Comparison of ENCODE assay signal across 8 cellular contexts in the genomic region with DNA sequence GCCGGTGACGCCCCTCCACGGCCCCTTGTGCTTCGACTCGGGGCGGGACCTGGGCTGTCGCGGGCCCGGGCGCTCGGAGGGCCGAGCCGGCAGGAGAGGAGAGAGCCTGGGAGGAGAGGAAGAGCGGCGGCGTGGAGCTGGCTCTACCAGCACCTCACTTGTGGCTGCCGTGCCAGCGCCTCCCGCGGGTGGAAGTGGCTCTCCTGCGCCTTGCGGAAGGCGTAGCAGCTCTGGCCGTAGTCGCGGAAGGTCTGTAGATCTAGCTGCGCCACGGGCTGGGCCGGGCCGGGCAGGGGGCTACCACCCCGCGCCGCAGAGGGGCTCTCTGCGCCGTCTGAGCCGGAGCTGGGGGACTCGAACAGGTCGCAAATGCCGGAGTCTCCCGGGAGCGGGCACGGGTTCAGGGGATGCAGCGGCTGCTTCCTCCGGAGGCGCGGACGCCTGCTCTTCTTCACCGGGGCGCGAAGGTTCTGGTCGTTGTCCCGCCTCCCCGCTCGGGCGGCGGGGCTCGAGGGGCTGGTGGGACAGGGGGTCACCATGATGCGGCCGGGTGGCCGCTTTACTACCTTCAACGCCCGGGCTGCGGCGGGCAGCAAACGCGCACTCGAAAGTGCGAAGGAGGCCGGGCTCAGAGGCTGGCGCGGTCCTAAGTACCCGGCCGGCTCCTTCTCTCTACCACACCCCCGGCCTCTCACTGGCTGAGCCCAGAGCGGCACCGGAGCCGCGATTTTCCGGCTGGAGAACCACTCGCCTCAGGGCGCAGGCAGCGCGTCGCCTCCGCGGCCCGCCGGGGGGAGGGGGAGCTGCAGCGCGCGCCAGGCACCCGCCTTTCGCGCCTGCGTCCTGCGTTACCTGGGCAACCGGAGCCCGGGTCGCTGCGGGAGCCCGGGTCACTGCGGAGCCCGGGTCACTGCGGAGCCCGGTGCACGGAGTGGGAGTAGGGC. TPM values are rescaled to one million over a fixed set of nuclear protein-coding genes. Genes with fewer than 3 reads are reported as not detected.
DNase-seq lines count a peak whose midpoint lies in the region; ATAC-seq, FAIRE-seq and TF ChIP-seq lines count a peak whose summit lies in the region.

CCNO (minus strand) TSS at position 624 of the 944 bp plus-strand sequence; CDS start at position 539, 85 bp downstream.

- peak; percentile 49 for ATAC-seq in GM21367 (IDR thresholded peaks at IDR 0.05; ENCODE audit: unreplicated experiment)
- peak; percentile 87 for ATAC-seq in gastroesophageal sphincter

- peak; percentile 77 for FAIRE-seq in urothelium cell line (lab: Jason Lieb, UNC)

- H3K9ac ChIP-seq in neuronal stem cell (ENCODE audit: low read depth, low read length, poor library complexity): peak within 1 kb of the TSS; percentile 60

- peak; percentile 56 to 62 (median 59) for DNase-seq in CD4-positive, alpha-beta memory T cell
- DNase-seq in Jurkat, Clone E6-1 (ENCODE audit: low read depth, low spot score): peak; percentile 64
- peak; percentile 10 for DNase-seq in OCI-M2 (lab: John Stamatoyannopoulos, UW; ENCODE audit: unreplicated experiment)
- peak; percentile 44 for DNase-seq in activated gamma-delta T cell (lab: John Stamatoyannopoulos, UW)
- DNase-seq in neuronal stem cell (ENCODE audit: low spot score): peak; percentile 85
- DNase-seq in urothelium cell line (ENCODE audit: low spot score): peak; percentile 87

- no peak within 1 kb of the TSS for H4K8ac ChIP-seq in neuronal stem cell (ENCODE audit: low read depth, low read length)

- H3K4me3 ChIP-seq in CD4-positive, alpha-beta memory T cell (ENCODE audit: low read length in 2 of 2): peak within 1 kb of the TSS; percentile 46 to 65
- peak within 1 kb of the TSS; percentile 53 for H3K4me3 ChIP-seq in Jurkat, Clone E6-1 (ENCODE audit: low read length)
- H3K4me3 ChIP-seq in gastroesophageal sphincter (peak within 1 kb of the TSS; percentile 26 to 59), neuronal stem cell (ENCODE audit: low read length in 2 of 2) (peak within 1 kb of the TSS; percentile 49 to 80)

- WGBS in gastroesophageal sphincter (ENCODE audit: low coverage in 1 of 2), 2 donors: 0% methylated on average over 6 of the region's 106 CpGs; no CpG with 5 or more reads in 1 of the 2 donors
- no CpG with 5 or more reads among the region's 106 CpGs for WGBS in neuronal stem cell (ENCODE audit: extremely low coverage in 2 of 2, insufficient read length in 2 of 2, insufficient replicate concordance in 1 of 2), 2 donors

- H2AK5ac ChIP-seq in neuronal stem cell (ENCODE audit: low read depth, low read length): no peak within 1 kb of the TSS

- H3K27ac Mint-ChIP-seq in CD4-positive, alpha-beta memory T cell: peak within 1 kb of the TSS in 3 of 7 donors; percentile 53 to 65 (median 58)

- peaks cover 18 to 38% (median 30%) of the 10 kb centered on the region in 4 donors for H3K4me1 Mint-ChIP-seq in CD4-positive, alpha-beta memory T cell

- no peak within 1 kb of the TSS for H3K4ac ChIP-seq in neuronal stem cell (ENCODE audit: low read length)

- H2AFZ ChIP-seq in neuronal stem cell (ENCODE audit: low read length): peak within 1 kb of the TSS; percentile 99

- H2BK12ac ChIP-seq in neuronal stem cell (ENCODE audit: low read length): no peak within 1 kb of the TSS

- peaks cover 33% of the 10 kb centered on the region for H3K4me1 ChIP-seq in CD4-positive, alpha-beta memory T cell (ENCODE audit: insufficient read depth, low read length)
- H3K4me1 ChIP-seq in gastroesophageal sphincter: peaks cover 0 to 41% (median 35%) of the 10 kb centered on the region in 3 donors
- peaks cover 7 to 16% of the 10 kb centered on the region in 2 donors for H3K4me1 ChIP-seq in neuronal stem cell (ENCODE audit: control insufficient read depth in 2 of 2, insufficient read depth in 1 of 2, low read depth in 1 of 2, low read length in 2 of 2)

- H4K91ac ChIP-seq in neuronal stem cell (ENCODE audit: low read depth, low read length, poor library complexity): no peak within 1 kb of the TSS

- peak within 1 kb of the TSS; percentile 59 for H3K23ac ChIP-seq in neuronal stem cell (ENCODE audit: low read depth, low read length, poor library complexity)

- no peaks in the 10 kb centered on the region for H3K36me3 ChIP-seq in CD4-positive, alpha-beta memory T cell (ENCODE audit: insufficient read depth, low read length)
- H3K36me3 ChIP-seq in gastroesophageal sphincter (no peaks in the 10 kb centered on the region), neuronal stem cell (replicated peaks in 1 of 2; ENCODE audit: control insufficient read depth in 2 of 2, insufficient read depth in 2 of 2, low read length in 2 of 2) (no peaks in the 10 kb centered on the region)

- peak within 1 kb of the TSS; percentile 41 for H2BK120ac ChIP-seq in neuronal stem cell (ENCODE audit: low read depth, low read length)

- H3K27ac ChIP-seq in CD4-positive, alpha-beta memory T cell (ENCODE audit: low read depth, low read length): no peak within 1 kb of the TSS
- H3K27ac ChIP-seq in gastroesophageal sphincter: peak within 1 kb of the TSS in 1 of 4 donors; percentile 7
- H3K27ac ChIP-seq in neuronal stem cell (replicated peaks; ENCODE audit: low read length): no peak within 1 kb of the TSS

- H3K36me3 Mint-ChIP-seq in CD4-positive, alpha-beta memory T cell: no peaks in the 10 kb centered on the region

- no peaks in the 10 kb centered on the region for H3K9me3 Mint-ChIP-seq in CD4-positive, alpha-beta memory T cell

- peak within 1 kb of the TSS; percentile 80 to 94 (median 89) for H3K4me3 Mint-ChIP-seq in CD4-positive, alpha-beta memory T cell

- H2BK5ac ChIP-seq in neuronal stem cell (ENCODE audit: low read length): no peak within 1 kb of the TSS

- no peaks in the 10 kb centered on the region for H3K9me3 ChIP-seq in CD4-positive, alpha-beta memory T cell (ENCODE audit: control insufficient read depth in 1 of 2, low read length in 2 of 2)
- H3K9me3 ChIP-seq in gastroesophageal sphincter (no peaks in the 10 kb centered on the region), neuronal stem cell (replicated peaks in 1 of 2; ENCODE audit: control insufficient read depth in 2 of 2, insufficient read depth in 1 of 2, low read depth in 1 of 2, low read length in 2 of 2) (no peaks in the 10 kb centered on the region)

- peak within 1 kb of the TSS; percentile 84 for H3K18ac ChIP-seq in neuronal stem cell (ENCODE audit: low read length)

- TF ChIP-seq EP300 in gastroesophageal sphincter (IDR thresholded peaks at IDR 0.05): no peak

- intact Hi-C loops in CD4-positive, alpha-beta memory T cell (cut with micrococcal nuclease): loop anchor here (5.0 kb wide), 1 partner anchor 74 kb away; the partner anchor contains the start of genes DHX29 and MTREX

- H2BK15ac ChIP-seq in neuronal stem cell (ENCODE audit: low read length): peak within 1 kb of the TSS; percentile 52

- no peak for TF ChIP-seq POLR2A in gastroesophageal sphincter (IDR thresholded peaks at IDR 0.05)

- POLR2A ChIA-PET in CD4-positive, alpha-beta memory T cell (lab: Charles Lee; ENCODE audit: partially characterized antibody): interaction anchor here (0.9 to 1.7 kb wide), 4 partner anchors 10 to 74 kb away, joined by 3 to 7 read pairs (median 5); partner anchors contain the start of genes DHX29 and MTREX

- no peak for TF ChIP-seq CTCF in gastroesophageal sphincter (IDR thresholded peaks at IDR 0.05)

- peak within 1 kb of the TSS; percentile 23 for H3K14ac ChIP-seq in neuronal stem cell (ENCODE audit: low read length)

- peaks cover 55% of the 10 kb centered on the region for H3K27me3 ChIP-seq in CD4-positive, alpha-beta memory T cell (ENCODE audit: insufficient read depth, low read length)
- H3K27me3 ChIP-seq in gastroesophageal sphincter (peaks cover 99% of the 10 kb centered on the region), neuronal stem cell (ENCODE audit: control insufficient read depth in 3 of 3, insufficient read depth in 3 of 3, low read depth in 1 of 3, low read length in 3 of 3) (peaks cover 33 to 80% (median 65%) of the 10 kb centered on the region in 3 experiments)

- peaks cover 50 to 61% of the 10 kb centered on the region in 2 donors for H3K27me3 Mint-ChIP-seq in CD4-positive, alpha-beta memory T cell

- H3K79me1 ChIP-seq in neuronal stem cell (ENCODE audit: low read depth, low read length): no peaks in the 10 kb centered on the region

- peak within 1 kb of the TSS; percentile 97 for H3K4me2 ChIP-seq in neuronal stem cell (ENCODE audit: insufficient read depth, low read length, poor library complexity, severe bottlenecking)

- CTCF ChIA-PET in CD4-positive, alpha-beta memory T cell (lab: Charles Lee; ENCODE audit: partially characterized antibody): interaction anchor here (0.6 to 1.6 kb wide), 6 partner anchors 14 to 75 kb away, joined by 3 to 5 read pairs (median 4); partner anchors contain the start of genes DHX29 and MTREX

RNA-seq across cellular contexts. Expression of gene CCNO, which starts in this region (rescaled TPM):
- total RNA-seq in CD4-positive, alpha-beta memory T cell: not detected
- not detected for polyA plus RNA-seq in CD4-positive, alpha-beta memory T cell
- polyA plus RNA-seq in Jurkat, Clone E6-1 (2012; ENCODE audit: insufficient read depth, insufficient read length): 11.0 TPM
- total RNA-seq in gastroesophageal sphincter: not detected
- polyA plus RNA-seq in neuronal stem cell (2013, experiment 1 of 2): 0.53 TPM
- polyA plus RNA-seq in neuronal stem cell (2013, experiment 2 of 2): 0.55 TPM

Comparison
In these comparisons a context has a peak if more than half of its experiments do, and no peak if none do; other contexts are left out.
1. Peak in DNase-seq and H3K4me3 ChIP-seq in CD4-positive, alpha-beta memory T cell; RNA of the gene not detected or under 1 TPM.
2. Peak in ATAC-seq and H3K4me3 ChIP-seq in gastroesophageal sphincter; RNA of the gene not detected or under 1 TPM.
3. DNase-seq: peak in every context shown above with its lines; median percentile 87 in urothelium cell line; 85 in neuronal stem cell; 64 in Jurkat, Clone E6-1; 59 in CD4-positive, alpha-beta memory T cell; 44 in activated gamma-delta T cell; 10 in OCI-M2.